ENCODE assay signal across 22 cellular contexts in the genomic region with DNA sequence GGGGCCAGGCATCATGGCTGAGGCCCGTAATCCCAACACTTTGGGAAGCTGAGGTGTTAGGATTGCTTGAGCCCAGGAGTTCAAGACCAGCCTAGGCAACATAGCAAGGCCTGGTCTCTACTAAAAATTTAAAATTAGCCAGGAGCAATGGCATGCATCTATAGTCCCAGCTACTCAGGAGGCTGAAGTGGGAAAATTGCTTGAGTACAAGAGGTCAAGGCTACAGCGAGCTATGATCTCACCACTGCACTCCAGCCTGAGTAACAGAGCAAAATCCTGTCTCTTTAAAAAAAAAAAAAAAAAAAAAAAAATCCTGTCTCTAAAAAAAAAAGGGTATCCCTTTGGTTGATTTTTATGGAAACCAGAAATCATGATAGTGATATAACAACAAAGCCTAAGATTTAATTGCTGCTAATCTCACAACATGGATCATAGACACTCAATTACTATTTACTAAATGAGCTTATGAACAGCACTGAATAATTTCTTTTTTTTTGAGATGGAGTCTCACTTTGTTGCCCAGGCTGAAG.
"Had no signal": no experiment of that assay in that cellular context is flagged by ENCODE, and none has a peak within 500 bp of the region (broad histone marks: within the 10 kb centered on the region; RNA-seq: fewer than 3 reads in every experiment).

No MANE protein-coding gene starts in this region.

- H3K27ac Mint-ChIP-seq: activated B cell treated with CpG ODN at 0.5 μM for 24 hours; activated naive CD8-positive, alpha-beta T cell treated with anti-CD3 and anti-CD28 coated beads for 36 hours; memory B cell; nephron; T-helper 1 cell treated with Interleukin-12 subunit alpha and Interleukin-12 subunit beta and Interleukin-4 antibody, amounts not matched to agents 30 μg/mL and 1 μg/mL, for 36 hours had no signal

- H3K36me3 ChIP-seq: cardiac muscle cell, sigmoid colon, spleen, thyroid gland had no signal

- H3K9me3 Mint-ChIP-seq: activated B cell treated with CpG ODN at 0.5 μM for 24 hours; activated naive CD8-positive, alpha-beta T cell treated with anti-CD3 and anti-CD28 coated beads for 36 hours; activated T-cell treated with anti-CD3 and anti-CD28 coated beads, Interleukin-2, amount 50 U/mL, for 4 hours; activated T-helper 2 cell treated with anti-CD3 and anti-CD28 coated beads, Interferon-gamma antibody, Interleukin-2, Interleukin-4, amounts not matched to agents 10 μg/mL and 5 μg/mL and 100 μg/mL, durations not matched to agents 14 hours and 24 hours and 36 hours; memory B cell; nephron; T-helper 1 cell treated with Interleukin-12 subunit alpha and Interleukin-12 subunit beta and Interleukin-4 antibody, amounts not matched to agents 30 μg/mL and 1 μg/mL, for 36 hours had no signal

- H3K27me3 ChIP-seq: cardiac muscle cell, foreskin keratinocyte, sigmoid colon, spleen, thyroid gland had no signal

- H3K4me1 ChIP-seq: foreskin keratinocyte, sigmoid colon, thyroid gland had no signal

- H3K4me3 ChIP-seq: cardiac muscle cell, sigmoid colon, spleen, thyroid gland had no signal

- H3K9me3 ChIP-seq: sigmoid colon, spleen, thyroid gland had no signal

- DNase-seq: activated B cell treated with CpG ODN at 0.5 μM for 24 hours; activated CD4-positive, alpha-beta T cell treated with anti-CD3 and anti-CD28 coated beads for 4 hours; activated CD4-positive, alpha-beta T cell treated with anti-CD3 and anti-CD28 coated beads, Interleukin-2, amount 50 U/mL, for 48 hours; activated CD8-positive, alpha-beta memory T cell treated with anti-CD3 and anti-CD28 coated beads, Interleukin-2, amount 50 U/mL, for 48 hours; activated naive CD4-positive, alpha-beta T cell treated with Interleukin-2 at 50 U/mL for 16 hours; activated naive CD8-positive, alpha-beta T cell treated with anti-CD3 and anti-CD28 coated beads for 36 hours; activated T-cell treated with anti-CD3 and anti-CD28 coated beads, Interleukin-2, amount 50 U/mL, for 4 hours; amniotic stem cell; foreskin keratinocyte; left colon; nucleus accumbens; posterior cingulate gyrus; sigmoid colon; spleen; stimulated activated CD4-positive, alpha-beta T cell treated with anti-CD3 and anti-CD28 coated beads, Interleukin-4, amount 100 ng/mL, for 1 hour; stimulated activated naive CD8-positive, alpha-beta T cell treated with anti-CD3 and anti-CD28 coated beads, Interleukin-15, Interleukin-2, amounts not matched to agents 100 U/mL and 50 U/mL, for 24 hours; thyroid gland had no signal

- H3K4me3 Mint-ChIP-seq: activated B cell treated with CpG ODN at 0.5 μM for 24 hours; activated naive CD8-positive, alpha-beta T cell treated with anti-CD3 and anti-CD28 coated beads for 36 hours; activated T-cell treated with anti-CD3 and anti-CD28 coated beads, Interleukin-2, amount 50 U/mL, for 4 hours; memory B cell; nephron; T-helper 1 cell treated with Interleukin-12 subunit alpha and Interleukin-12 subunit beta and Interleukin-4 antibody, amounts not matched to agents 30 μg/mL and 1 μg/mL, for 36 hours had no signal

- H3K27me3 Mint-ChIP-seq: activated B cell treated with CpG ODN at 0.5 μM for 24 hours; activated naive CD8-positive, alpha-beta T cell treated with anti-CD3 and anti-CD28 coated beads for 36 hours; memory B cell had no signal

- H3K27ac ChIP-seq: cardiac muscle cell, foreskin keratinocyte, sigmoid colon, spleen, thyroid gland had no signal

- H3K36me3 Mint-ChIP-seq: memory B cell had no signal

- ATAC-seq: activated T-cell treated with anti-CD3 and anti-CD28 coated beads, Interleukin-2, amount 50 U/mL, for 4 hours; foreskin keratinocyte; left colon; stimulated activated naive CD8-positive, alpha-beta T cell treated with anti-CD3 and anti-CD28 coated beads, Interleukin-15, Interleukin-2, amounts not matched to agents 100 U/mL and 50 U/mL, for 24 hours had no signal

- H3K4me1 Mint-ChIP-seq: nephron had no signal
